In the genomic region with DNA sequence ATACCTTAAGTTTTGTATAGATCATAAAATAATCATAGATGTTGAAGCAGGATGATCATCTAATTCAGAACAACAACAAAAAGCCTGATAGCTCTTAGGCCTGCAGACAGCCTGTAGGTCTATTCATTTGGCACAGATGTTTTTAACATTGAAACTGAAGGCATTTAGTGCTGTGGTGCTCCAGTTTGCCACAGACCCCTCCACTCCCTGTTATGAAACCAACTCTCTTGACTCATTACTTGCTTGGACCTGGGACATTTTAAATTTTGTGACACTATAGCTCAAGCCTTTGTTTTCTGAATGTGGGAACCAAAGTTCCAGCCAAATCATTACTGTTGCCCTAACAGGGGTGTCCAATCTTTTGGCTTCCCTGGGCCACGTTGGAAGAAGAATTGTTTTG, we compare ENCODE assay signal across 1 cellular context.
A peak's percentile ranks its signal among the peaks of the same experiment; 100 is the strongest.
TF ChIP-seq lines count a peak whose summit lies in the region.

No MANE protein-coding gene starts in this region.

TF ChIP-seq in GM12878, 131 proteins besides CTCF, POLR2A, EP300 and RAD21:
- TF ChIP-seq FOXK2 (IDR thresholded peaks at IDR 0.05): no peak
- TF ChIP-seq BCL11A (IDR thresholded peaks at IDR 0.05; ENCODE audit: low read depth, low read length): peak; percentile 15; the same call in 1 of the 2 replicates
- no peak for TF ChIP-seq NR2F1 (conservative IDR thresholded peaks at IDR 0.05)
- TF ChIP-seq, protein P1, sequence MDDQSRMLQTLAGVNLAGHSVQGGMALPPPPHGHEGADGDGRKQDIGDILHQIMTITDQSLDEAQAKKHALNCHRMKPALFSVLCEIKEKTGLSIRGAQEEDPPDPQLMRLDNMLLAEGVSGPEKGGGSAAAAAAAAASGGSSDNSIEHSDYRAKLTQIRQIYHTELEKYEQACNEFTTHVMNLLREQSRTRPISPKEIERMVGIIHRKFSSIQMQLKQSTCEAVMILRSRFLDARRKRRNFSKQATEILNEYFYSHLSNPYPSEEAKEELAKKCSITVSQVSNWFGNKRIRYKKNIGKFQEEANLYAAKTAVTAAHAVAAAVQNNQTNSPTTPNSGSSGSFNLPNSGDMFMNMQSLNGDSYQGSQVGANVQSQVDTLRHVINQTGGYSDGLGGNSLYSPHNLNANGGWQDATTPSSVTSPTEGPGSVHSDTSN (IDR thresholded peaks at IDR 0.05; ENCODE audit: insufficient replicate concordance, low read depth, low read length): no peak
- TF ChIP-seq, protein P2, sequence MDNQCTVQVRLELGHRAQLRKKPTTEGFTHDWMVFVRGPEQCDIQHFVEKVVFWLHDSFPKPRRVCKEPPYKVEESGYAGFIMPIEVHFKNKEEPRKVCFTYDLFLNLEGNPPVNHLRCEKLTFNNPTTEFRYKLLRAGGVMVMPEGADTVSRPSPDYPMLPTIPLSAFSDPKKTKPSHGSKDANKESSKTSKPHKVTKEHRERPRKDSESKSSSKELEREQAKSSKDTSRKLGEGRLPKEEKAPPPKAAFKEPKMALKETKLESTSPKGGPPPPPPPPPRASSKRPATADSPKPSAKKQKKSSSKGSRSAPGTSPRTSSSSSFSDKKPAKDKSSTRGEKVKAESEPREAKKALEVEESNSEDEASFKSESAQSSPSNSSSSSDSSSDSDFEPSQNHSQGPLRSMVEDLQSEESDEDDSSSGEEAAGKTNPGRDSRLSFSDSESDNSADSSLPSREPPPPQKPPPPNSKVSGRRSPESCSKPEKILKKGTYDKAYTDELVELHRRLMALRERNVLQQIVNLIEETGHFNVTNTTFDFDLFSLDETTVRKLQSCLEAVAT (IDR thresholded peaks at IDR 0.05): 0 out of 2 replicates have a peak, but pooled peaks have one; percentile 36
- 0 out of 2 replicates have a peak, but pooled peaks have one; percentile 58 for TF ChIP-seq SMARCA5 (IDR thresholded peaks at IDR 0.05)
- TF ChIP-seq, protein P3, sequence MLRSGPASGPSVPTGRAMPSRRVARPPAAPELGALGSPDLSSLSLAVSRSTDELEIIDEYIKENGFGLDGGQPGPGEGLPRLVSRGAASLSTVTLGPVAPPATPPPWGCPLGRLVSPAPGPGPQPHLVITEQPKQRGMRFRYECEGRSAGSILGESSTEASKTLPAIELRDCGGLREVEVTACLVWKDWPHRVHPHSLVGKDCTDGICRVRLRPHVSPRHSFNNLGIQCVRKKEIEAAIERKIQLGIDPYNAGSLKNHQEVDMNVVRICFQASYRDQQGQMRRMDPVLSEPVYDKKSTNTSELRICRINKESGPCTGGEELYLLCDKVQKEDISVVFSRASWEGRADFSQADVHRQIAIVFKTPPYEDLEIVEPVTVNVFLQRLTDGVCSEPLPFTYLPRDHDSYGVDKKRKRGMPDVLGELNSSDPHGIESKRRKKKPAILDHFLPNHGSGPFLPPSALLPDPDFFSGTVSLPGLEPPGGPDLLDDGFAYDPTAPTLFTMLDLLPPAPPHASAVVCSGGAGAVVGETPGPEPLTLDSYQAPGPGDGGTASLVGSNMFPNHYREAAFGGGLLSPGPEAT (IDR thresholded peaks at IDR 0.05; ENCODE audit: low read depth): no peak
- TF ChIP-seq YBX1 (IDR thresholded peaks at IDR 0.05): no peak
- no peak for TF ChIP-seq GATAD2B (conservative IDR thresholded peaks at IDR 0.05; ENCODE audit: low read depth)
- peak; percentile 57 for TF ChIP-seq RUNX3 (IDR thresholded peaks at IDR 0.05; ENCODE audit: low read length)
- TF ChIP-seq, protein P4, sequence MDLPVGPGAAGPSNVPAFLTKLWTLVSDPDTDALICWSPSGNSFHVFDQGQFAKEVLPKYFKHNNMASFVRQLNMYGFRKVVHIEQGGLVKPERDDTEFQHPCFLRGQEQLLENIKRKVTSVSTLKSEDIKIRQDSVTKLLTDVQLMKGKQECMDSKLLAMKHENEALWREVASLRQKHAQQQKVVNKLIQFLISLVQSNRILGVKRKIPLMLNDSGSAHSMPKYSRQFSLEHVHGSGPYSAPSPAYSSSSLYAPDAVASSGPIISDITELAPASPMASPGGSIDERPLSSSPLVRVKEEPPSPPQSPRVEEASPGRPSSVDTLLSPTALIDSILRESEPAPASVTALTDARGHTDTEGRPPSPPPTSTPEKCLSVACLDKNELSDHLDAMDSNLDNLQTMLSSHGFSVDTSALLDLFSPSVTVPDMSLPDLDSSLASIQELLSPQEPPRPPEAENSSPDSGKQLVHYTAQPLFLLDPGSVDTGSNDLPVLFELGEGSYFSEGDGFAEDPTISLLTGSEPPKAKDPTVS (IDR thresholded peaks at IDR 0.05; ENCODE audit: low read depth, low read length): no peak
- TF ChIP-seq IKZF2 (IDR thresholded peaks at IDR 0.05): peak; percentile 10 to 25; a peak in 1 of 4 replicates
- TF ChIP-seq SMAD1 (IDR thresholded peaks at IDR 0.05; ENCODE audit: low read depth, partially characterized antibody): no peak
